Comparison of ENCODE assay signal across 1 cellular context in genomic region chr17:66567234-66568170, GRCh38.
TF ChIP-seq lines count a peak whose summit lies in the region.

No MANE protein-coding gene starts in this region.

TF ChIP-seq in SK-N-SH, 30 proteins besides CTCF, POLR2A, EP300 and RAD21 (continued from another document):
- peak; percentile 59; the same call in 1 of the 2 replicates for TF ChIP-seq REST (IDR thresholded peaks at IDR 0.05; ENCODE audit: low read depth, low read length)
- TF ChIP-seq JUND (IDR thresholded peaks at IDR 0.05): peak; percentile 99
- TF ChIP-seq ELF1 (IDR thresholded peaks at IDR 0.05): no peak
- TF ChIP-seq IRF3 (IDR thresholded peaks at IDR 0.05; ENCODE audit: low read depth, low read length): no peak
- TF ChIP-seq MEF2A (IDR thresholded peaks at IDR 0.05; ENCODE audit: borderline replicate concordance, low read depth): peak; percentile 91
- TF ChIP-seq FOSL2 (IDR thresholded peaks at IDR 0.05; ENCODE audit: borderline replicate concordance, low read depth): peak; percentile 96
- TF ChIP-seq FOXM1 (IDR thresholded peaks at IDR 0.05; ENCODE audit: low read depth): peak; percentile 96
- peak; percentile 2; the same call in 1 of the 2 replicates for TF ChIP-seq RFX5 (IDR thresholded peaks at IDR 0.05; ENCODE audit: low read length)
- TF ChIP-seq RCOR1 (IDR thresholded peaks at IDR 0.05; ENCODE audit: low read length): peak; percentile 75; the same call in 1 of the 2 replicates
- no peak for TF ChIP-seq FOXJ3 (CRISPR knock-in tag; IDR thresholded peaks at IDR 0.05)
- TF ChIP-seq GABPA (IDR thresholded peaks at IDR 0.05; ENCODE audit: low read depth): peak; percentile 35
- peak; percentile 98 for TF ChIP-seq TEAD4 (IDR thresholded peaks at IDR 0.05; ENCODE audit: borderline replicate concordance, insufficient read depth)
- TF ChIP-seq EZH2phosphoT487 (IDR thresholded peaks at IDR 0.05; ENCODE audit: borderline replicate concordance, low read depth): no peak
TF ChIP-seq in SK-N-SH: peak in this region for 20.
